ENCODE assay signal across 9 cellular contexts in the genomic region with DNA sequence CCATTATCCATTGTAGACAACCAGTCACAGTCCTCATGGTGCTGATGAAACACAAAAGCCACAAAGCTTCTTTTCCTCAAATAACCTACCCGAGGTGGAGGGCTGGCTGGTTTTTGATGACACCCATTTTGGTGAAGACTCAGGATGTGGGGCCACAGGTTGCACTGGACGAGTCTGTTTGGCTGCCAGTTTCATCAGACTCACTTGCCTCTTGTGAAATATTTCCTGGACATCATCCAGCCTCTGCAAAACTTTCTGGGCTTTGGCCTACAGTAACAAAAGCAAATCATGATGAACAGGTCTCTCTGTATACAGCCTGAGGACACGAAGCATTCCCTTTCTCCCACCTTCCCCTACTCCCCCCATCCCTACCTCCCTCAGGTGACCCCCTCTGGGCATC. TPM values are rescaled to one million over a fixed set of nuclear protein-coding genes. Genes with fewer than 3 reads are reported as not detected.
DNase-seq lines count a peak whose midpoint lies in the region; ATAC-seq and TF ChIP-seq lines count a peak whose summit lies in the region.
"Had no signal": no experiment of that assay in that cellular context is flagged by ENCODE, and none has a peak within 500 bp of the region (broad histone marks: within the 10 kb centered on the region; RNA-seq: fewer than 3 reads in every experiment).

No MANE protein-coding gene starts in this region.

- no peak overlapping the region for H3K4me3 ChIP-seq in esophagus muscularis mucosa
- H3K4me3 ChIP-seq in psoas muscle: no peak overlapping the region
- no peak overlapping the region for H3K4me3 ChIP-seq in HAP-1
- no peak overlapping the region for H3K4me3 ChIP-seq in A673 (ENCODE audit: low read depth, low read length, poor library complexity, severe bottlenecking)

- no peaks in the 10 kb centered on the region for H3K27me3 ChIP-seq in esophagus muscularis mucosa
- H3K27me3 ChIP-seq in psoas muscle (ENCODE audit: insufficient read depth in 3 of 3, low read length in 2 of 3): no peaks in the 10 kb centered on the region
- no peaks in the 10 kb centered on the region for H3K27me3 ChIP-seq in HAP-1 (ENCODE audit: low read depth)
- H3K27me3 ChIP-seq in A673 (replicated peaks; ENCODE audit: insufficient read depth, low read depth, low read length, poor library complexity): no peaks in the 10 kb centered on the region

- H3K4me1 ChIP-seq in esophagus muscularis mucosa (peaks cover 0 to 16% (median 11%) of the 10 kb centered on the region in 4 donors), psoas muscle (peaks cover 57% of the 10 kb centered on the region), HAP-1 (peaks cover 12% of the 10 kb centered on the region), A673 (ENCODE audit: insufficient read depth, low read length, poor library complexity, severe bottlenecking) (peaks cover 19% of the 10 kb centered on the region)

- no peak for TF ChIP-seq EP300 in esophagus muscularis mucosa (IDR thresholded peaks at IDR 0.05)

- 48% methylated on average over 2 of the region's 3 CpGs for WGBS in esophagus muscularis mucosa
- WGBS in psoas muscle, 3 donors: 21 to 27% (median 21%) methylated on average over 3 of the region's 3 CpGs

- peak overlapping the region in 1 of 4 donors; percentile 22 for H3K27ac ChIP-seq in esophagus muscularis mucosa (replicated peaks in 1 of 4)
- H3K27ac ChIP-seq in psoas muscle: peak overlapping the region; percentile 88
- H3K27ac ChIP-seq in A673 (ENCODE audit: low read depth, low read length, poor library complexity, severe bottlenecking): no peak overlapping the region

- no peaks in the 10 kb centered on the region for H3K9me3 ChIP-seq in esophagus muscularis mucosa
- H3K9me3 ChIP-seq in psoas muscle: no peaks in the 10 kb centered on the region
- H3K9me3 ChIP-seq in HAP-1: no peaks in the 10 kb centered on the region
- no peaks in the 10 kb centered on the region for H3K9me3 ChIP-seq in A673 (ENCODE audit: low read depth, low read length, poor library complexity, severe bottlenecking)

- no peaks in the 10 kb centered on the region for H3K36me3 ChIP-seq in esophagus muscularis mucosa
- H3K36me3 ChIP-seq in psoas muscle (ENCODE audit: insufficient read depth in 1 of 2, low read depth in 1 of 2): peaks cover 0 to 17% of the 10 kb centered on the region in 2 donors
- no peaks in the 10 kb centered on the region for H3K36me3 ChIP-seq in HAP-1 (replicated peaks)
- H3K36me3 ChIP-seq in A673 (ENCODE audit: insufficient read depth, low read length, poor library complexity, severe bottlenecking): no peaks in the 10 kb centered on the region

- POLR2A ChIA-PET in A673 (lab: Charles Lee; ENCODE audit: low non-redundant PET): no interaction called here

- DNase-seq in GM04503 (ENCODE audit: low read depth): peak; percentile 21
- peak; percentile 24 for DNase-seq in OCI-M1 (lab: John Stamatoyannopoulos, UW)
- peak; percentile 92 for DNase-seq in esophagus muscularis mucosa (ENCODE audit: extremely low spot score)
- peak; percentile 47 to 72 for DNase-seq in psoas muscle
- DNase-seq in HAP-1 (ENCODE audit: low spot score in 2 of 2): no peak
- DNase-seq in NCI-H1694 treated with DMSO at 0.1 percent for 48 hours (lab: John Stamatoyannopoulos, UW): no peak
- DNase-seq in A673 (ENCODE audit: low spot score): no peak
- DNase-seq: retina had no signal

- CTCF ChIA-PET in A673 (lab: Charles Lee): no interaction called here

- BruUV-seq in A673 (replicated peaks; lab: Mats Ljungman, UMichigan): no TSS peak

- no peak for TF ChIP-seq POLR2A in esophagus muscularis mucosa (IDR thresholded peaks at IDR 0.05; ENCODE audit: low read depth)

- peak; percentile 45 to 66 (median 60) for ATAC-seq in psoas muscle
- ATAC-seq in HG03354 (IDR thresholded peaks at IDR 0.05; ENCODE audit: poor library complexity, severe bottlenecking, unreplicated experiment): no peak

- in situ Hi-C loops in HAP-1 (cut with MboI; ENCODE audit: low sequenced_read_pairs): no loop called here

- no peak for TF ChIP-seq CTCF in esophagus muscularis mucosa (IDR thresholded peaks at IDR 0.05)
- TF ChIP-seq CTCF in psoas muscle (IDR thresholded peaks at IDR 0.05): no peak
- TF ChIP-seq CTCF in A673 (conservative IDR thresholded peaks at IDR 0.05; ENCODE audit: low read depth, low read length): no peak

- intact Hi-C loops in esophagus muscularis mucosa (cut with DNase I): no loop called here
- intact Hi-C loops in psoas muscle (cut with DNase I): loop anchor here in 1 of 2 donors (10.0 kb wide), 1 partner anchor 340 kb away; the partner anchor contains the start of gene KLHL24
- intact Hi-C loops in A673 (cut with micrococcal nuclease; ENCODE audit: unreplicated experiment): no loop called here

RNA-seq across cellular contexts. Expression of gene B3GNT5, which starts 42.2 kb away (rescaled TPM):
- 10 to 100 TPM in 1 of 4 donors, 1 to 10 TPM in 3; 2.1 to 11.3 (median 5.2) TPM for total RNA-seq in esophagus muscularis mucosa
- total RNA-seq in psoas muscle: 10 to 100 TPM; 44.8 to 98.1 (median 63.7) TPM
- polyA plus RNA-seq in psoas muscle: 10 to 100 TPM; 12.1 to 98.9 (median 43.4) TPM
- total RNA-seq in A673 (2021): 25.3 and 26.5 TPM in 2 replicates

Comparison
In these comparisons a context has a peak if more than half of its experiments do, and no peak if none do; other contexts are left out.
1. DNase-seq: peak in GM04503 (single experiment), OCI-M1 (single experiment), esophagus muscularis mucosa (single experiment) and psoas muscle (2 of 2); none in HAP-1 (0 of 2), NCI-H1694 treated with DMSO at 0.1 percent for 48 hours (single experiment) and A673 (single experiment).